17 cellular contexts compared by ENCODE assay signal in the genomic region with DNA sequence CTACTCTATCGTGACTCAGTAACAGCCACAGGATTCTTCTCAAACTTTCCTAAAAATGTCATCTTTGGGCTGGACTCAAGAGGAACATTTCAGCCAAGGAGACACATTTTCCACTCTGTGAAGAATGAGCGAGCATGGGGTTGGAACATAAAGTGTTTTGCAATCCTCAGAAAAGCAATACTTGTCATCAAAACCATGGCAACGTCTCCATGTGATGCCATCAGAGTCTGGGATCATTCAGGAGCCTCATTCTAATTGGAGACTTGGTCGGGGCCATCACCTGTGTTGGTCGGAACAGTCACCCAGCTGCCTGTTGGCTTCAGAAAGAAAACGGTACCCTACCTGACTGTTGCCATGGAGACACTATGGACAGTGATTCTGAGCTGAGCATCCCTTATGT. TPM values are rescaled to one million over a fixed set of nuclear protein-coding genes. Genes with fewer than 3 reads are reported as not detected.
DNase-seq lines count a peak whose midpoint lies in the region; ATAC-seq and TF ChIP-seq lines count a peak whose summit lies in the region.
"Had no signal": no experiment of that assay in that cellular context is flagged by ENCODE, and none has a peak within 500 bp of the region (broad histone marks: within the 10 kb centered on the region; RNA-seq: fewer than 3 reads in every experiment).

No MANE protein-coding gene starts in this region.

- no peaks in the 10 kb centered on the region for H3K36me3 Mint-ChIP-seq in neural progenitor cell

- H3K27ac Mint-ChIP-seq in neural progenitor cell: no peak overlapping the region
- H3K27ac Mint-ChIP-seq: GM23338 had no signal

- H2AFZ ChIP-seq in neural progenitor cell (replicated peaks): no peak overlapping the region
- H2AFZ ChIP-seq: GM23338 had no signal

- H3K4me3 Mint-ChIP-seq in neural progenitor cell: no peak overlapping the region
- H3K4me3 Mint-ChIP-seq: GM23338 had no signal

- H3K36me3 ChIP-seq in esophagus muscularis mucosa (no peaks in the 10 kb centered on the region), muscle layer of duodenum (ENCODE audit: control insufficient read depth in 1 of 2, insufficient read depth in 2 of 2, low read length in 2 of 2) (no peaks in the 10 kb centered on the region), vagina (no peaks in the 10 kb centered on the region), neural progenitor cell (no peaks in the 10 kb centered on the region)
- H3K36me3 ChIP-seq: adrenal gland, tibial nerve had no signal

- no peak overlapping the region for H3K9ac ChIP-seq in neural progenitor cell

- H3K9me3 ChIP-seq in esophagus muscularis mucosa: no peaks in the 10 kb centered on the region
- H3K9me3 ChIP-seq in muscle layer of duodenum (ENCODE audit: control insufficient read depth in 1 of 2, low read length in 2 of 2): no peaks in the 10 kb centered on the region
- H3K9me3 ChIP-seq in vagina: no peaks in the 10 kb centered on the region
- no peaks in the 10 kb centered on the region for H3K9me3 ChIP-seq in neural progenitor cell (ENCODE audit: low read depth)
- H3K9me3 ChIP-seq: adrenal gland, tibial nerve had no signal

- H3K27ac ChIP-seq in esophagus muscularis mucosa (replicated peaks in 1 of 4) (peak overlapping the region; percentile 75 to 83 (median 80)), muscle layer of duodenum (ENCODE audit: low read length) (peak overlapping the region; percentile 54), vagina (peak overlapping the region; percentile 44), neural progenitor cell (no peak overlapping the region)

- no peak for TF ChIP-seq POLR2A in esophagus muscularis mucosa (IDR thresholded peaks at IDR 0.05; ENCODE audit: low read depth)
- TF ChIP-seq POLR2A in vagina (IDR thresholded peaks at IDR 0.05): no peak

- H3K27me3 ChIP-seq in esophagus muscularis mucosa (no peaks in the 10 kb centered on the region), muscle layer of duodenum (ENCODE audit: low read depth, low read length) (no peaks in the 10 kb centered on the region), vagina (no peaks in the 10 kb centered on the region), neural progenitor cell (no peaks in the 10 kb centered on the region)
- H3K27me3 ChIP-seq: adrenal gland, tibial nerve had no signal

- ATAC-seq in GM19035 (IDR thresholded peaks at IDR 0.05; ENCODE audit: unreplicated experiment) (no peak), GM18511 (IDR thresholded peaks at IDR 0.05; ENCODE audit: unreplicated experiment) (no peak)
- ATAC-seq: GM23338 had no signal

- DNase-seq in NCI-H748 (lab: John Stamatoyannopoulos, UW; ENCODE audit: unreplicated experiment) (peak; percentile 7), NCI-H748 treated with DMSO at 0.1 percent for 48 hours (lab: John Stamatoyannopoulos, UW) (no peak), esophagus muscularis mucosa (ENCODE audit: extremely low spot score) (no peak), vagina (ENCODE audit: extremely low spot score in 2 of 2) (no peak), neural progenitor cell (ENCODE audit: low spot score) (no peak)
- DNase-seq: 8988T; activated CD4-positive, alpha-beta T cell treated with anti-CD3 and anti-CD28 coated beads, Interleukin-2, amount 50 U/mL, for 4 hours; adrenal gland; KBM-7; NCI-H1417 treated with DMSO at 0.1 percent for 48 hours; NCI-H446 had no signal

- H3K4me2 ChIP-seq in neural progenitor cell: no peak overlapping the region
- H3K4me2 ChIP-seq: GM23338 had no signal

- 42% methylated on average over 6 of the region's 6 CpGs for WGBS in esophagus muscularis mucosa

- peaks cover 2% of the 10 kb centered on the region for H3K27me3 Mint-ChIP-seq in neural progenitor cell (ENCODE audit: insufficient read depth, low read depth)

- peaks cover 2% of the 10 kb centered on the region for H3K9me3 Mint-ChIP-seq in neural progenitor cell
- H3K9me3 Mint-ChIP-seq: GM23338 had no signal

- no peaks in the 10 kb centered on the region for H3K79me2 ChIP-seq in neural progenitor cell (ENCODE audit: low read depth)

- no peak for TF ChIP-seq EP300 in esophagus muscularis mucosa (IDR thresholded peaks at IDR 0.05)

- no peaks in the 10 kb centered on the region for H4K20me1 ChIP-seq in neural progenitor cell (ENCODE audit: low read depth)

- H3K4me3 ChIP-seq in esophagus muscularis mucosa (peak overlapping the region in 1 of 4 donors; percentile 13), muscle layer of duodenum (ENCODE audit: low read depth in 1 of 2, low read length in 2 of 2) (no peak overlapping the region), vagina (no peak overlapping the region), neural progenitor cell (no peak overlapping the region)
- H3K4me3 ChIP-seq: adrenal gland, GM23338, tibial nerve had no signal

- intact Hi-C loops in esophagus muscularis mucosa (cut with DNase I) (loop anchor here (5.0 kb wide), 1 partner anchor 36 kb away; no protein-coding TSS in a partner anchor), vagina (cut with DNase I) (no loop called here)

- H3F3A ChIP-seq in neural progenitor cell (ENCODE audit: low read depth): no peaks in the 10 kb centered on the region

- H3K4me1 Mint-ChIP-seq in neural progenitor cell: no peaks in the 10 kb centered on the region
- H3K4me1 Mint-ChIP-seq: GM23338 had no signal

- TF ChIP-seq CTCF in esophagus muscularis mucosa (IDR thresholded peaks at IDR 0.05): no peak
- no peak for TF ChIP-seq CTCF in vagina (IDR thresholded peaks at IDR 0.05)
- no peak for TF ChIP-seq CTCF in neural progenitor cell (IDR thresholded peaks at IDR 0.05)

- H3K4me1 ChIP-seq in esophagus muscularis mucosa: peaks cover 11 to 68% (median 44%) of the 10 kb centered on the region in 4 donors
- H3K4me1 ChIP-seq in muscle layer of duodenum (ENCODE audit: control insufficient read depth in 1 of 2, insufficient read depth in 2 of 2, low read length in 2 of 2): no peaks in the 10 kb centered on the region
- H3K4me1 ChIP-seq in vagina: no peaks in the 10 kb centered on the region
- H3K4me1 ChIP-seq in neural progenitor cell: no peaks in the 10 kb centered on the region
- H3K4me1 ChIP-seq: adrenal gland, tibial nerve had no signal

RNA-seq across cellular contexts. Expression of a gene that starts 25.5 kb away (rescaled TPM):
- 100 to 1,000 TPM in 3 of 4 donors, 10 to 100 TPM in 1; 96.2 to 211 (median 124) TPM for total RNA-seq in esophagus muscularis mucosa
- total RNA-seq in vagina: 26.5 TPM
- 0.03 and 0.04 TPM in 2 replicates for total RNA-seq in neural progenitor cell (ENCODE audit: low replicate concordance)
- total RNA-seq: SK-MEL-5 had no signal

Comparison
In these comparisons a context has a peak if more than half of its experiments do, and no peak if none do; other contexts are left out.
1. RNA of a gene that starts 25.5 kb away (total RNA-seq): 96.2 to 211 TPM in esophagus muscularis mucosa and 26.5 TPM in vagina (single experiment); 0.03 to 0.04 TPM in neural progenitor cell; every median in the first group is over 10 times any median in the second.